14 cellular contexts compared by ENCODE assay signal in genomic region chr1:9785406-9785805, GRCh38. TPM values are rescaled to one million over a fixed set of nuclear protein-coding genes. Genes with fewer than 3 reads are reported as not detected.
A peak's percentile ranks its signal among the peaks of the same experiment; 100 is the strongest.
DNase-seq lines count a peak whose midpoint lies in the region; ATAC-seq and TF ChIP-seq lines count a peak whose summit lies in the region.
"Had no signal": no experiment of that assay in that cellular context is flagged by ENCODE, and none has a peak within 500 bp of the region (broad histone marks: within the 10 kb centered on the region; RNA-seq: fewer than 3 reads in every experiment).

No MANE protein-coding gene starts in this region.

- DNase-seq in epithelial cell of prostate (ENCODE audit: low read depth, low spot score) (no peak), neural crest cell (ENCODE audit: low read depth, low spot score) (no peak), inferior parietal cortex (ENCODE audit: extremely low spot score) (no peak), cerebellum (ENCODE audit: low spot score) (no peak)
- no peak for DNase-seq in activated T-helper 1 cell treated with anti-CD3 and anti-CD28 coated beads, Interleukin-12 subunit alpha, Interleukin-12 subunit beta, Interleukin-2, Interleukin-4 antibody, amounts not matched to agents 30 ng/mL and 10 ng/mL and 1 ng/mL, durations not matched to agents 14 hours and 24 hours and 36 hours (ENCODE audit: low spot score)
- DNase-seq: AML-193; CD4-positive, alpha-beta memory T cell; DMS79; NCI-H1092; NCI-H1694 treated with DMSO at 0.1 percent for 48 hours; NCI-H446 had no signal

- H2AFZ ChIP-seq in OCI-LY3 (ENCODE audit: low read depth, low read length) = no peak overlapping the region

- H3K27me3 Mint-ChIP-seq in neural crest cell (ENCODE audit: low read depth) = no peaks in the 10 kb centered on the region
- H3K27me3 Mint-ChIP-seq in activated T-helper 1 cell treated with anti-CD3 and anti-CD28 coated beads, Interleukin-12 subunit alpha, Interleukin-12 subunit beta, Interleukin-2, Interleukin-4 antibody, amounts not matched to agents 30 ng/mL and 10 ng/mL and 1 ng/mL, durations not matched to agents 14 hours and 24 hours and 36 hours (ENCODE audit: insufficient read depth) = no peaks in the 10 kb centered on the region
- H3K27me3 Mint-ChIP-seq: CD4-positive, alpha-beta memory T cell had no signal

- no peaks in the 10 kb centered on the region for H3K27me3 ChIP-seq in DOHH2 (ENCODE audit: control insufficient read depth, low read length)
- no peaks in the 10 kb centered on the region for H3K27me3 ChIP-seq in OCI-LY3 (ENCODE audit: low read depth, low read length)

- intact Hi-C loops in activated T-helper 1 cell treated with anti-CD3 and anti-CD28 coated beads, Interleukin-12 subunit alpha, Interleukin-12 subunit beta, Interleukin-2, Interleukin-4 antibody, amounts not matched to agents 30 ng/mL and 10 ng/mL and 1 ng/mL, durations not matched to agents 14 hours and 24 hours and 36 hours (cut with micrococcal nuclease) = loop anchor here (2.0 kb wide), 1 partner anchor 157 kb away; the partner anchor contains the start of genes LZIC and NMNAT1

- peak overlapping the region; percentile 54 for H3K27ac Mint-ChIP-seq in neural crest cell (ENCODE audit: unreplicated experiment)
- H3K27ac Mint-ChIP-seq in activated T-helper 1 cell treated with anti-CD3 and anti-CD28 coated beads, Interleukin-12 subunit alpha, Interleukin-12 subunit beta, Interleukin-2, Interleukin-4 antibody, amounts not matched to agents 30 ng/mL and 10 ng/mL and 1 ng/mL, durations not matched to agents 14 hours and 24 hours and 36 hours = no peak overlapping the region

- H3K9me3 Mint-ChIP-seq in neural crest cell = peaks cover 3% of the 10 kb centered on the region
- H3K9me3 Mint-ChIP-seq in activated T-helper 1 cell treated with anti-CD3 and anti-CD28 coated beads, Interleukin-12 subunit alpha, Interleukin-12 subunit beta, Interleukin-2, Interleukin-4 antibody, amounts not matched to agents 30 ng/mL and 10 ng/mL and 1 ng/mL, durations not matched to agents 14 hours and 24 hours and 36 hours = no peaks in the 10 kb centered on the region
- H3K9me3 Mint-ChIP-seq: CD4-positive, alpha-beta memory T cell had no signal

- H3K4me2 ChIP-seq in DOHH2 (ENCODE audit: low read length) = peak overlapping the region; percentile 98
- H3K4me2 ChIP-seq in OCI-LY3 (ENCODE audit: low read length) = peak overlapping the region; percentile 99

- H3K9me3 ChIP-seq in DOHH2 (ENCODE audit: control insufficient read depth, insufficient read depth, low read length) = no peaks in the 10 kb centered on the region
- no peaks in the 10 kb centered on the region for H3K9me3 ChIP-seq in OCI-LY3 (ENCODE audit: insufficient read depth, low read length)

- peaks cover 22% of the 10 kb centered on the region for H3K4me1 Mint-ChIP-seq in neural crest cell
- H3K4me1 Mint-ChIP-seq in activated T-helper 1 cell treated with anti-CD3 and anti-CD28 coated beads, Interleukin-12 subunit alpha, Interleukin-12 subunit beta, Interleukin-2, Interleukin-4 antibody, amounts not matched to agents 30 ng/mL and 10 ng/mL and 1 ng/mL, durations not matched to agents 14 hours and 24 hours and 36 hours (ENCODE audit: low read depth) = peaks cover 38% of the 10 kb centered on the region

- H4K20me1 ChIP-seq in DOHH2 (ENCODE audit: control insufficient read depth, insufficient read depth, low read depth, low read length) = no peaks in the 10 kb centered on the region; the same call in 1 of the 2 replicates
- H4K20me1 ChIP-seq in OCI-LY3 (ENCODE audit: insufficient read depth, low read length) = peaks cover 9% of the 10 kb centered on the region; the same call in 1 of the 2 replicates

- H3K27ac ChIP-seq in DOHH2 (ENCODE audit: low read depth, low read length) = peak overlapping the region; percentile 94
- H3K27ac ChIP-seq in OCI-LY3 (ENCODE audit: low read length) = peak overlapping the region; percentile 99
- H3K27ac ChIP-seq in epithelial cell of prostate = peak overlapping the region; percentile 69

- H3K36me3 ChIP-seq in DOHH2 (ENCODE audit: control insufficient read depth, low read length) (peaks cover 29% of the 10 kb centered on the region), OCI-LY3 (replicated peaks; ENCODE audit: low read depth, low read length) (peaks cover 3% of the 10 kb centered on the region)

- peaks cover 90% of the 10 kb centered on the region for H3K4me1 ChIP-seq in DOHH2 (ENCODE audit: control insufficient read depth, low read length)
- H3K4me1 ChIP-seq in OCI-LY3 (ENCODE audit: low read length) = peaks cover 51% of the 10 kb centered on the region

- TF ChIP-seq CTCF in DOHH2 (IDR thresholded peaks at IDR 0.05; ENCODE audit: low read depth, low read length, poor library complexity, severe bottlenecking) (no peak), OCI-LY3 (IDR thresholded peaks at IDR 0.05; ENCODE audit: low read depth, low read length) (no peak), neural crest cell (conservative IDR thresholded peaks at IDR 0.05) (no peak)

- peak overlapping the region; percentile 69; the same call in 1 of the 2 replicates for H3K9ac ChIP-seq in OCI-LY3 (ENCODE audit: low read length)

- H3K4me3 ChIP-seq in DOHH2 (ENCODE audit: low read length) (peak overlapping the region; percentile 74), OCI-LY3 (ENCODE audit: low read length) (peak overlapping the region; percentile 73; the same call in 1 of the 2 replicates)

- no peak for ATAC-seq in GM19035 (IDR thresholded peaks at IDR 0.05; ENCODE audit: unreplicated experiment)

- no peaks in the 10 kb centered on the region for H3K9me2 ChIP-seq in DOHH2 (replicated peaks; ENCODE audit: control insufficient read depth, low read length)

- H3F3A ChIP-seq in DOHH2 (ENCODE audit: control insufficient read depth, insufficient read depth) = peaks cover 40% of the 10 kb centered on the region

- H3K36me3 Mint-ChIP-seq in neural crest cell (ENCODE audit: low read depth) = peaks cover 6% of the 10 kb centered on the region
- no peaks in the 10 kb centered on the region for H3K36me3 Mint-ChIP-seq in activated T-helper 1 cell treated with anti-CD3 and anti-CD28 coated beads, Interleukin-12 subunit alpha, Interleukin-12 subunit beta, Interleukin-2, Interleukin-4 antibody, amounts not matched to agents 30 ng/mL and 10 ng/mL and 1 ng/mL, durations not matched to agents 14 hours and 24 hours and 36 hours (ENCODE audit: low read depth)

- H3K79me2 ChIP-seq in DOHH2 (ENCODE audit: control insufficient read depth, low read length) = peaks cover 93% of the 10 kb centered on the region
- peaks cover 78% of the 10 kb centered on the region for H3K79me2 ChIP-seq in OCI-LY3 (ENCODE audit: low read length)

- no peak overlapping the region for H3K4me3 Mint-ChIP-seq in neural crest cell
- no peak overlapping the region for H3K4me3 Mint-ChIP-seq in activated T-helper 1 cell treated with anti-CD3 and anti-CD28 coated beads, Interleukin-12 subunit alpha, Interleukin-12 subunit beta, Interleukin-2, Interleukin-4 antibody, amounts not matched to agents 30 ng/mL and 10 ng/mL and 1 ng/mL, durations not matched to agents 14 hours and 24 hours and 36 hours

RNA-seq across cellular contexts. Expression of gene CLSTN1, which starts 38.4 kb away (rescaled TPM):
- 133 and 136 TPM in 2 replicates for total RNA-seq in neural crest cell
- 48.0 and 48.6 TPM in 2 replicates for total RNA-seq in activated T-helper 1 cell treated with anti-CD3 and anti-CD28 coated beads, Interleukin-12 subunit alpha, Interleukin-12 subunit beta, Interleukin-2, Interleukin-4 antibody, amounts not matched to agents 30 ng/mL and 10 ng/mL and 1 ng/mL, durations not matched to agents 14 hours and 24 hours and 36 hours
- total RNA-seq in cerebellum = 94.4 TPM
